ENCODE assay signal across 1 cellular context in genomic region chr14:55071051-55071450, GRCh38.
TF ChIP-seq lines count a peak whose summit lies in the region.

No MANE protein-coding gene starts in this region.

TF ChIP-seq in SK-N-SH treated with all-trans-retinoic acid at 6 μM for 48 hours, 23 proteins besides CTCF, POLR2A, EP300 and RAD21 (continued from another document):
- peak; percentile 60 for TF ChIP-seq ISL1 (CRISPR knock-in tag; IDR thresholded peaks at IDR 0.05)
